25 cellular contexts compared by ENCODE assay signal in genomic region chr3:17021614-17022013, GRCh38.
A peak's percentile ranks its signal among the peaks of the same experiment; 100 is the strongest.
DNase-seq lines count a peak whose midpoint lies in the region; ATAC-seq, FAIRE-seq and TF ChIP-seq lines count a peak whose summit lies in the region.
"Had no signal": no experiment of that assay in that cellular context is flagged by ENCODE, and none has a peak within 500 bp of the region (broad histone marks: within the 10 kb centered on the region; RNA-seq: fewer than 3 reads in every experiment).

No MANE protein-coding gene starts in this region.

- no peak for TF ChIP-seq EP300 in A549 (IDR thresholded peaks at IDR 0.05)

- no peak for ATAC-seq in A549
- no peak for ATAC-seq in memory B cell (ENCODE audit: low read depth)
- ATAC-seq in heart left ventricle: no peak
- ATAC-seq: T-cell had no signal

- H3K27ac ChIP-seq in A549 (no peak overlapping the region), heart left ventricle (no peak overlapping the region)
- H3K27ac ChIP-seq: ascending aorta, esophagus squamous epithelium, PC-9, transverse colon had no signal

- WGBS in A549 (ENCODE audit: missing lambda C conversion rate): 100% methylated on average over 1 of the region's 1 CpG
- 90 to 100% (median 97%) methylated on average over 1 of the region's 1 CpG for WGBS in heart left ventricle, 4 donors

- H3K9me3 Mint-ChIP-seq in T-helper 2 cell treated with Interferon-gamma antibody and Interleukin-4, amounts not matched to agents 5 μg/mL and 100 μg/mL, for 36 hours: no peaks in the 10 kb centered on the region
- H3K9me3 Mint-ChIP-seq in memory B cell (no peaks in the 10 kb centered on the region), HFFc6 (no peaks in the 10 kb centered on the region)
- H3K9me3 Mint-ChIP-seq: T-cell had no signal

- no peak overlapping the region for H3K4me2 ChIP-seq in A549
- H3K4me2 ChIP-seq: PC-9 had no signal

- H3K4me1 ChIP-seq in A549 (no peaks in the 10 kb centered on the region), heart left ventricle (peaks cover 0 to 11% (median 4%) of the 10 kb centered on the region in 12 donors)
- H3K4me1 ChIP-seq: ascending aorta, esophagus squamous epithelium, HAP-1, transverse colon had no signal

- no peak for FAIRE-seq in A549 (lab: Jason Lieb, UNC)
- FAIRE-seq: keratinocyte had no signal

- H3K36me3 Mint-ChIP-seq in T-helper 2 cell treated with Interferon-gamma antibody and Interleukin-4, amounts not matched to agents 5 μg/mL and 100 μg/mL, for 36 hours (ENCODE audit: low read depth): peaks cover 41% of the 10 kb centered on the region
- H3K36me3 Mint-ChIP-seq in memory B cell (peaks cover 13% of the 10 kb centered on the region), HFFc6 (ENCODE audit: low read depth) (peaks cover 9% of the 10 kb centered on the region; the same call in 1 of the 2 replicates)

- intact Hi-C loops in heart left ventricle (cut with DNase I): loop anchor here in 1 of 10 donors (10.0 kb wide), 1 partner anchor 257 kb away; no protein-coding TSS in a partner anchor

- no peaks in the 10 kb centered on the region for H3K27me3 ChIP-seq in heart left ventricle
- H3K27me3 ChIP-seq: ascending aorta, esophagus squamous epithelium, transverse colon had no signal

- no peaks in the 10 kb centered on the region for H3K9me3 ChIP-seq in A549
- H3K9me3 ChIP-seq in heart left ventricle: no peaks in the 10 kb centered on the region
- H3K9me3 ChIP-seq: ascending aorta, esophagus squamous epithelium, HAP-1, transverse colon had no signal

- no peak for DNase-seq in T-helper 2 cell treated with Interferon-gamma antibody and Interleukin-4, amounts not matched to agents 5 μg/mL and 100 μg/mL, for 36 hours (ENCODE audit: low spot score)
- DNase-seq in T-helper 2 cell (no peak), A549 (ENCODE audit: low read depth in 1 of 2, low spot score in 1 of 2) (no peak), SK-N-DZ (ENCODE audit: low spot score) (peak; percentile 20), memory B cell (ENCODE audit: low spot score in 2 of 2) (no peak), HFFc6 (no peak), heart left ventricle (no peak), HPDE6-E6E7 (ENCODE audit: extremely low spot score) (no peak)
- DNase-seq: 8988T; activated CD4-positive, alpha-beta T cell treated with anti-CD3 and anti-CD28 coated beads for 48 hours; activated CD8-positive, alpha-beta memory T cell treated with anti-CD3 and anti-CD28 coated beads, Interleukin-2, amount 50 U/mL, for 4 hours; activated gamma-delta T cell treated with Interleukin-2 at 50 U/mL for 16 hours; Calu3; esophagus squamous epithelium; NCI-H1694; NCI-H510A treated with DMSO at 0.1 percent for 48 hours; PC-9; Right ventricle myocardium superior; stimulated activated CD4-positive, alpha-beta T cell treated with anti-CD3 and anti-CD28 coated beads, Interleukin-15, amount 100 ng/mL, for 24 hours; T-cell; transverse colon had no signal

- CTCF ChIA-PET in A549 (lab: Yijun Ruan, JAX): interaction anchor here (0.9 to 2.8 kb wide), 2 partner anchors 10 to 15 kb away, joined by 3 to 17 read pairs; no protein-coding TSS in a partner anchor

- TF ChIP-seq RAD21 in A549 (conservative IDR thresholded peaks at IDR 0.05 in 1 of 2, IDR thresholded peaks at IDR 0.05 in 1 of 2): no peak

- peak overlapping the region; percentile 11 for H3K27ac Mint-ChIP-seq in T-helper 2 cell treated with Interferon-gamma antibody and Interleukin-4, amounts not matched to agents 5 μg/mL and 100 μg/mL, for 36 hours
- peak overlapping the region; percentile 76 for H3K27ac Mint-ChIP-seq in memory B cell
- no peak overlapping the region for H3K27ac Mint-ChIP-seq in HFFc6
- H3K27ac Mint-ChIP-seq: dendritic cell treated with granulocyte-macrophage colony-stimulating factor and Interleukin-4, amounts not matched to agents 40 ng/mL and 50 ng/mL, for 4 days had no signal

- no peaks in the 10 kb centered on the region for H3K27me3 Mint-ChIP-seq in T-helper 2 cell treated with Interferon-gamma antibody and Interleukin-4, amounts not matched to agents 5 μg/mL and 100 μg/mL, for 36 hours (ENCODE audit: low read depth)
- no peaks in the 10 kb centered on the region for H3K27me3 Mint-ChIP-seq in memory B cell
- no peaks in the 10 kb centered on the region for H3K27me3 Mint-ChIP-seq in HFFc6 (ENCODE audit: insufficient read depth)
- H3K27me3 Mint-ChIP-seq: dendritic cell treated with granulocyte-macrophage colony-stimulating factor and Interleukin-4, amounts not matched to agents 40 ng/mL and 50 ng/mL, for 4 days; T-cell had no signal

- peak overlapping the region; percentile 46 for H3K4me3 Mint-ChIP-seq in T-helper 2 cell treated with Interferon-gamma antibody and Interleukin-4, amounts not matched to agents 5 μg/mL and 100 μg/mL, for 36 hours
- H3K4me3 Mint-ChIP-seq in memory B cell (no peak overlapping the region), HFFc6 (no peak overlapping the region)
- H3K4me3 Mint-ChIP-seq: dendritic cell treated with granulocyte-macrophage colony-stimulating factor and Interleukin-4, amounts not matched to agents 40 ng/mL and 50 ng/mL, for 4 days; T-cell had no signal

- peaks cover 40% of the 10 kb centered on the region for H3K4me1 Mint-ChIP-seq in T-helper 2 cell treated with Interferon-gamma antibody and Interleukin-4, amounts not matched to agents 5 μg/mL and 100 μg/mL, for 36 hours (ENCODE audit: low read depth)
- H3K4me1 Mint-ChIP-seq in memory B cell (peaks cover 20% of the 10 kb centered on the region), HFFc6 (ENCODE audit: low read depth) (peaks cover 16% of the 10 kb centered on the region)

- no peak for TF ChIP-seq POLR2A in A549 (IDR thresholded peaks at IDR 0.05; ENCODE audit: low read length)
- TF ChIP-seq POLR2A in heart left ventricle (IDR thresholded peaks at IDR 0.05): no peak

- no peak overlapping the region for H3K4me3 ChIP-seq in A549
- H3K4me3 ChIP-seq in heart left ventricle: no peak overlapping the region
- H3K4me3 ChIP-seq: ascending aorta, esophagus squamous epithelium, HAP-1, PC-9, transverse colon had no signal

- POLR2A ChIA-PET in A549 (lab: Yijun Ruan, JAX): no interaction called here

- TF ChIP-seq CTCF in A549 (IDR thresholded peaks at IDR 0.05) (no peak), HFFc6 (IDR thresholded peaks at IDR 0.05) (no peak), heart left ventricle (IDR thresholded peaks at IDR 0.05) (no peak)

- H3K36me3 ChIP-seq in heart left ventricle: peaks cover 0 to 10% (median 0%) of the 10 kb centered on the region in 9 donors
- H3K36me3 ChIP-seq: ascending aorta, esophagus squamous epithelium, HAP-1, transverse colon had no signal

TF ChIP-seq in A549, 52 proteins besides CTCF, POLR2A, EP300 and RAD21:
- TF ChIP-seq MAFK (IDR thresholded peaks at IDR 0.05; ENCODE audit: partially characterized antibody): peak; percentile 31
- TF ChIP-seq ELK1 (IDR thresholded peaks at IDR 0.05; ENCODE audit: low read depth, low read length): no peak
